1 cellular context compared by ENCODE assay signal in genomic region chr7:123783820-123784219, GRCh38.
TF ChIP-seq lines count a peak whose summit lies in the region.

No MANE protein-coding gene starts in this region.

TF ChIP-seq in K562, 482 proteins besides CTCF, POLR2A, EP300 and RAD21 (continued from another document):
- TF ChIP-seq POLR2AphosphoS2 (IDR thresholded peaks at IDR 0.05; ENCODE audit: low read length) (no peak), MXI1 (IDR thresholded peaks at IDR 0.05; ENCODE audit: low read depth, low read length) (no peak), FOXA3 (CRISPR knock-in tag; conservative IDR thresholded peaks at IDR 0.05 in 1 of 2, IDR thresholded peaks at IDR 0.05 in 1 of 2) (peak in 1 of 2 experiments; percentile 44; a peak in 1 of 4 replicates), ILK (tag; IDR thresholded peaks at IDR 0.05; ENCODE audit: borderline replicate concordance, low read depth) (no peak), SREBF1 (IDR thresholded peaks at IDR 0.05; ENCODE audit: borderline replicate concordance, low read depth, low read length) (no peak), U2AF1 (optimal IDR thresholded peaks at IDR 0.05; ENCODE audit: low read depth, low read length) (no peak), ZBTB26 (CRISPR knock-in tag; IDR thresholded peaks at IDR 0.05) (no peak), NFE2 (IDR thresholded peaks at IDR 0.05; ENCODE audit: low read depth) (peak; percentile 80), ZZZ3 (IDR thresholded peaks at IDR 0.05) (0 out of 2 replicates have a peak, but pooled peaks have one; percentile 18), MTA1 (IDR thresholded peaks at IDR 0.05; ENCODE audit: borderline replicate concordance) (no peak), C11orf30 (IDR thresholded peaks at IDR 0.05; ENCODE audit: low read depth) (peak; percentile 23; the same call in 1 of the 2 replicates), NCOR1 (IDR thresholded peaks at IDR 0.05) (no peak), GABPB1 (CRISPR knock-in tag; IDR thresholded peaks at IDR 0.05) (no peak), ZBED1 (IDR thresholded peaks at IDR 0.05) (no peak), MECOM (CRISPR knock-in tag; IDR thresholded peaks at IDR 0.05) (no peak), JUNB (CRISPR knock-in tag; conservative IDR thresholded peaks at IDR 0.05) (no peak), IRF9 (tag; IDR thresholded peaks at IDR 0.05) (no peak), SIN3A (IDR thresholded peaks at IDR 0.05; ENCODE audit: borderline replicate concordance in 2 of 2, control insufficient read depth in 1 of 2, low read depth in 2 of 2, low read length in 2 of 2) (no peak), NRF1 (conservative IDR thresholded peaks at IDR 0.05 in 1 of 2, IDR thresholded peaks at IDR 0.05 in 1 of 2) (peak; percentile 31 to 32; a peak in 1 of 4 replicates), SP1 (CRISPR knock-in tag; IDR thresholded peaks at IDR 0.05) (no peak), TEAD2 (tag; IDR thresholded peaks at IDR 0.05) (no peak)
- TF ChIP-seq, protein P1, sequence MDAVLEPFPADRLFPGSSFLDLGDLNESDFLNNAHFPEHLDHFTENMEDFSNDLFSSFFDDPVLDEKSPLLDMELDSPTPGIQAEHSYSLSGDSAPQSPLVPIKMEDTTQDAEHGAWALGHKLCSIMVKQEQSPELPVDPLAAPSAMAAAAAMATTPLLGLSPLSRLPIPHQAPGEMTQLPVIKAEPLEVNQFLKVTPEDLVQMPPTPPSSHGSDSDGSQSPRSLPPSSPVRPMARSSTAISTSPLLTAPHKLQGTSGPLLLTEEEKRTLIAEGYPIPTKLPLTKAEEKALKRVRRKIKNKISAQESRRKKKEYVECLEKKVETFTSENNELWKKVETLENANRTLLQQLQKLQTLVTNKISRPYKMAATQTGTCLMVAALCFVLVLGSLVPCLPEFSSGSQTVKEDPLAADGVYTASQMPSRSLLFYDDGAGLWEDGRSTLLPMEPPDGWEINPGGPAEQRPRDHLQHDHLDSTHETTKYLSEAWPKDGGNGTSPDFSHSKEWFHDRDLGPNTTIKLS (IDR thresholded peaks at IDR 0.05; ENCODE audit: borderline replicate concordance, low read depth): no peak
- TF ChIP-seq, protein P2, sequence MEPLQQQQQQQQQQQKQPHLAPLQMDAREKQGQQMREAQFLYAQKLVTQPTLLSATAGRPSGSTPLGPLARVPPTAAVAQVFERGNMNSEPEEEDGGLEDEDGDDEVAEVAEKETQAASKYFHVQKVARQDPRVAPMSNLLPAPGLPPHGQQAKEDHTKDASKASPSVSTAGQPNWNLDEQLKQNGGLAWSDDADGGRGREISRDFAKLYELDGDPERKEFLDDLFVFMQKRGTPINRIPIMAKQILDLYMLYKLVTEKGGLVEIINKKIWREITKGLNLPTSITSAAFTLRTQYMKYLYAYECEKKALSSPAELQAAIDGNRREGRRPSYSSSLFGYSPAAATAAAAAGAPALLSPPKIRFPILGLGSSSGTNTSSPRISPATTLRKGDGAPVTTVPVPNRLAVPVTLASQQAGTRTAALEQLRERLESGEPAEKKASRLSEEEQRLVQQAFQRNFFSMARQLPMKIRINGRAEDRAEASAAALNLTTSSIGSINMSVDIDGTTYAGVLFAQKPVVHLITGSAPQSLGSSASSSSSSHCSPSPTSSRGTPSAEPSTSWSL (CRISPR knock-in tag; IDR thresholded peaks at IDR 0.05; ENCODE audit: borderline replicate concordance): no peak
TF ChIP-seq in K562: peak in this region for 7.
